18 cellular contexts compared by ENCODE assay signal in genomic region chr14:20919038-20919755, GRCh38. TPM values are rescaled to one million over a fixed set of nuclear protein-coding genes. Genes with fewer than 3 reads are reported as not detected.
DNase-seq lines count a peak whose midpoint lies in the region; ATAC-seq, FAIRE-seq and TF ChIP-seq lines count a peak whose summit lies in the region.
"Not testable (repeated sequence)": the region's sequence is repeated elsewhere in the genome, so short reads cannot be mapped to it uniquely, and the experiment has no call there.
"Had no signal": no experiment of that assay in that cellular context is flagged by ENCODE, and none has a peak within 500 bp of the region (broad histone marks: within the 10 kb centered on the region; RNA-seq: fewer than 3 reads in every experiment).

No MANE protein-coding gene starts in this region.

- not testable (repeated sequence) for H3K4me1 ChIP-seq in K562 (replicated peaks in 1 of 2; ENCODE audit: control insufficient read depth in 2 of 2, insufficient read depth in 2 of 2, low read length in 2 of 2)

- TF ChIP-seq RAD21 in K562 (CRISPR knock-in tag; conservative IDR thresholded peaks at IDR 0.05 in 1 of 2, IDR thresholded peaks at IDR 0.05 in 1 of 2) = not testable (repeated sequence)

- in situ Hi-C loops in K562 (cut with MboI) = not testable (repeated sequence)

- not testable (repeated sequence) for H3K27me3 ChIP-seq in K562 (ENCODE audit: control insufficient read depth in 2 of 2, insufficient read depth in 2 of 2, low read length in 2 of 2)

- not testable (repeated sequence) for H3K27ac ChIP-seq in K562 (ENCODE audit: extremely low read depth, low read depth, low read length)

- TF ChIP-seq POLR2A in K562 (conservative IDR thresholded peaks at IDR 0.05) = not testable (repeated sequence)

- TF ChIP-seq CTCF in K562 (IDR thresholded peaks at IDR 0.05 in 2 of 3, conservative IDR thresholded peaks at IDR 0.05 in 1 of 3; ENCODE audit: insufficient read depth in 2 of 3, low read depth in 1 of 3, low read length in 3 of 3) = not testable (repeated sequence)

- not testable (repeated sequence) for BruUV-seq in K562 (replicated peaks; lab: Mats Ljungman, UMichigan)

- not testable (repeated sequence) for TF ChIP-seq EP300 in K562 (IDR thresholded peaks at IDR 0.05; ENCODE audit: low read length)

- ATAC-seq in K562 = not testable (repeated sequence)
- peak; percentile 54 for ATAC-seq in left lobe of liver

- 17% methylated on average over 7 of the region's 11 CpGs for WGBS in K562 (ENCODE audit: insufficient coverage, low coverage, missing lambda C conversion rate)

- intact Hi-C loops in K562 (cut with micrococcal nuclease) = not testable (repeated sequence)

- H3K4me2 ChIP-seq in K562 (ENCODE audit: insufficient read depth, low read length) = not testable (repeated sequence)

- POLR2A ChIA-PET in K562 (lab: Yijun Ruan, JAX) = not testable (repeated sequence)

- H3K9ac ChIP-seq in K562 (ENCODE audit: insufficient read depth in 1 of 2, low read depth in 2 of 2, low read length in 2 of 2) = not testable (repeated sequence)

- H3K9me3 ChIP-seq in K562 (replicated peaks; ENCODE audit: control insufficient read depth, insufficient read depth, low read depth, low read length) = not testable (repeated sequence)

- not testable (repeated sequence) for H3K9me1 ChIP-seq in K562 (ENCODE audit: control insufficient read depth, insufficient read depth, low read length)

- not testable (repeated sequence) for FAIRE-seq in K562 (lab: Jason Lieb, UNC)

- not testable (repeated sequence) for H4K20me1 ChIP-seq in K562 (replicated peaks; ENCODE audit: control insufficient read depth, insufficient read depth, low read length)

- not testable (repeated sequence) for H3K79me2 ChIP-seq in K562 (ENCODE audit: control insufficient read depth, insufficient read depth, low read length)

- H3K4me3 ChIP-seq in K562 = not testable (repeated sequence)

- H2AFZ ChIP-seq in K562 (ENCODE audit: low read depth, low read length) = not testable (repeated sequence)

- DNase-seq in CD1c-positive myeloid dendritic cell (ENCODE audit: extremely low spot score) (peak; percentile 44), LHCN-M2 (ENCODE audit: low read depth) (peak; percentile 6), OCI-M1 (lab: John Stamatoyannopoulos, UW) (peak; percentile 61), globus pallidus (ENCODE audit: low spot score) (peak; percentile 14), pons (ENCODE audit: low spot score) (peak; percentile 34)
- DNase-seq in K562 (ENCODE audit: extremely low read depth in 1 of 4, low spot score in 3 of 4); left lobe of liver (ENCODE audit: low spot score): not testable (repeated sequence)

- H3K36me3 ChIP-seq in K562 (ENCODE audit: control insufficient read depth, insufficient read depth, low read length) = not testable (repeated sequence)

- CTCF ChIA-PET in K562 (lab: Yijun Ruan, JAX; ENCODE audit: low intra/inter-chr PET ratio) = not testable (repeated sequence)

TF ChIP-seq in K562, 482 proteins besides CTCF, POLR2A, EP300 and RAD21:
- TF ChIP-seq CEBPB (tag; IDR thresholded peaks at IDR 0.05) = peak; percentile 81
- not testable (repeated sequence) for TF ChIP-seq CEBPG (CRISPR knock-in tag; IDR thresholded peaks at IDR 0.05)
- peak; percentile 56 to 65 for TF ChIP-seq CEBPG (tag; conservative IDR thresholded peaks at IDR 0.05 in 1 of 2, IDR thresholded peaks at IDR 0.05 in 1 of 2)
- TF ChIP-seq PKNOX1 (IDR thresholded peaks at IDR 0.05) = 0 out of 2 replicates have a peak, but pooled peaks have one; percentile 45

RNA-seq across cellular contexts. Expression of gene RNASE3, which starts 28.0 kb away (rescaled TPM):
- total RNA-seq in LHCN-M2 (2014; rRNA removed) = not detected in 2 replicates
- not detected for polyA plus RNA-seq in LHCN-M2 (2012)
- total RNA-seq in K562 (2011; cell fraction: chromatin; rRNA removed; ENCODE audit: low replicate concordance) = not detected in 2 replicates
- total RNA-seq in K562 (2011; cell fraction: nucleolus; rRNA removed) = not detected in 2 replicates
- not detected in 2 replicates for total RNA-seq in K562 (2011; cell fraction: nucleoplasm; rRNA removed)
- total RNA-seq in K562 (2014; rRNA removed) = not detected in 2 replicates
- total RNA-seq in K562 (2014; rRNA removed; fragmentation: Illumina TruSeq; extraction: Trizol) = not detected in 2 replicates
- total RNA-seq in K562 (2015; rRNA removed; fragmentation: Illumina TruSeq; extraction: Trizol) = not detected in 2 replicates
- not detected in 2 replicates for total RNA-seq in K562 (2021)
- not detected in 2 replicates for polyA plus RNA-seq in K562 (2011; rRNA removed)
- not detected in 2 replicates for polyA plus RNA-seq in K562 (2011; cell fraction: cytosol; rRNA removed)
- not detected in 2 replicates for polyA plus RNA-seq in K562 (2011; cell fraction: nucleus; rRNA removed)
- not detected in 2 replicates for polyA plus RNA-seq in K562 (2012)
- polyA plus RNA-seq in K562 (2014; fragmentation: Illumina TruSeq; extraction: Trizol) = not detected in 2 replicates
- not detected for polyA plus RNA-seq in K562 (2014; fragmentation: Nextera tagmentation; extraction: Ambion mirVana)
- polyA plus RNA-seq in K562 (2014; rRNA removed) = not detected in 2 replicates
- not detected in 2 replicates for polyA minus RNA-seq in K562 (2011; rRNA and poly(A)+ RNA removed)
- polyA minus RNA-seq in K562 (2011; cell fraction: cytosol; rRNA and poly(A)+ RNA removed) = not detected in 2 replicates
- not detected in 2 replicates for polyA minus RNA-seq in K562 (2011; cell fraction: nucleus; rRNA and poly(A)+ RNA removed)
- not detected for total RNA-seq in left lobe of liver
- total RNA-seq: activated CD4-positive, alpha-beta T cell treated with anti-CD3 and anti-CD28 coated beads, Interleukin-2, amount 10 ng/mL, durations not matched to agents 24 days and 14 days; activated T-helper 2 cell treated with anti-CD3 and anti-CD28 coated beads, Interferon-gamma antibody, Interleukin-2, Interleukin-4, amounts not matched to agents 10 μg/mL and 5 μg/mL and 100 μg/mL, durations not matched to agents 14 hours and 24 hours and 36 hours; chondrocyte; HFFc6; Peyer's patch; prostate gland; SJSA1; ureter; WTC11 had no signal
- polyA plus RNA-seq: IgD-negative memory B cell, immature natural killer cell had no signal

RNA-seq across cellular contexts. Expression of gene RNASE2, which starts 36.1 kb away (rescaled TPM):
- total RNA-seq in LHCN-M2 (2014; rRNA removed) (not detected in 2 replicates), K562 (2014; rRNA removed) (not detected in 2 replicates), K562 (2014; rRNA removed; fragmentation: Illumina TruSeq; extraction: Trizol) (not detected in 2 replicates), K562 (2015; rRNA removed; fragmentation: Illumina TruSeq; extraction: Trizol) (not detected in 2 replicates), K562 (2021) (not detected in 2 replicates), left lobe of liver (0.33 TPM)
- not detected for polyA plus RNA-seq in LHCN-M2 (2012)
- not detected in 2 replicates for total RNA-seq in K562 (2011; cell fraction: chromatin; rRNA removed; ENCODE audit: low replicate concordance)
- not detected in 2 replicates for total RNA-seq in K562 (2011; cell fraction: nucleolus; rRNA removed)
- not detected in 2 replicates for total RNA-seq in K562 (2011; cell fraction: nucleoplasm; rRNA removed)
- polyA plus RNA-seq in K562 (2011; rRNA removed) (not detected in 2 replicates), K562 (2014; fragmentation: Illumina TruSeq; extraction: Trizol) (not detected in 2 replicates), K562 (2014; fragmentation: Nextera tagmentation; extraction: Ambion mirVana) (not detected), K562 (2014; rRNA removed) (not detected in 2 replicates)
- not detected in 2 replicates for polyA plus RNA-seq in K562 (2011; cell fraction: cytosol; rRNA removed)
- not detected in 2 replicates for polyA plus RNA-seq in K562 (2011; cell fraction: nucleus; rRNA removed)
- not detected in 2 replicates for polyA plus RNA-seq in K562 (2012)
- not detected in 2 replicates for polyA minus RNA-seq in K562 (2011; rRNA and poly(A)+ RNA removed)
- not detected in 2 replicates for polyA minus RNA-seq in K562 (2011; cell fraction: cytosol; rRNA and poly(A)+ RNA removed)
- not detected in 2 replicates for polyA minus RNA-seq in K562 (2011; cell fraction: nucleus; rRNA and poly(A)+ RNA removed)
- total RNA-seq: activated CD4-positive, alpha-beta T cell treated with anti-CD3 and anti-CD28 coated beads, Interleukin-2, amount 10 ng/mL, durations not matched to agents 24 days and 14 days; activated T-helper 2 cell treated with anti-CD3 and anti-CD28 coated beads, Interferon-gamma antibody, Interleukin-2, Interleukin-4, amounts not matched to agents 10 μg/mL and 5 μg/mL and 100 μg/mL, durations not matched to agents 14 hours and 24 hours and 36 hours; chondrocyte; HFFc6; Peyer's patch; SJSA1; WTC11 had no signal
